ENCODE assay signal across 33 cellular contexts in the genomic region with DNA sequence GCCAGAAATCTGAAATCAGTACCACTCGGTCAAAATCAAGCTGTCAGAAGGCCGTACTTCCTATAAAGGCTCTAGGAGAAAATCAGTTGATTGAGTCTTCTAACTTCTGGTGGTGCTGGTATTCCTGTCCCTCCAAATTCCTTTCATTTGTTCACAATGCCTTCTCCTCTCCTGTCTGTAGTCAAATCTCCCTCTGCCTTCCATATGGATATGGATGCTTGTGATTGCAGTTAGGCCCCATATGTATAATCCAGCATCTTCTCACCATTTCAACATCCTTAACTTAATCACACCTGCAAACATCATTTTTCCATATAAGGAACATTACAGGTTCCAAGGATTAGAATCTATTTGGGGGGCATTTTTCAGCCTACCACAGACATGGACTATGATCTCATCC.
"Had no signal": no experiment of that assay in that cellular context is flagged by ENCODE, and none has a peak within 500 bp of the region (broad histone marks: within the 10 kb centered on the region; RNA-seq: fewer than 3 reads in every experiment).

No MANE protein-coding gene starts in this region.

- ATAC-seq: activated CD4-positive, alpha-beta T cell treated with anti-CD3 and anti-CD28 coated beads for 36 hours; activated CD8-positive, alpha-beta memory T cell treated with anti-CD3 and anti-CD28 coated beads, Interleukin-2, amount 10 ng/mL, durations not matched to agents 7 days and 5 days; activated CD8-positive, alpha-beta T cell treated with anti-CD3 and anti-CD28 coated beads, Interleukin-2, amount 10 ng/mL, durations not matched to agents 7 days and 5 days; activated naive CD4-positive, alpha-beta T cell treated with anti-CD3 and anti-CD28 coated beads, Interleukin-2, amount 50 U/mL, for 72 hours; gastroesophageal sphincter; heart right ventricle; T-helper 17 cell had no signal

- H3K4me3 ChIP-seq: ascending aorta, breast epithelium, cardiac muscle cell, colonic mucosa, esophagus squamous epithelium, gastroesophageal sphincter, heart right ventricle had no signal

- H3K27me3 Mint-ChIP-seq: activated CD4-positive, alpha-beta memory T cell treated with anti-CD3 and anti-CD28 coated beads for 36 hours; activated CD4-positive, alpha-beta T cell treated with anti-CD3 and anti-CD28 coated beads for 36 hours; activated CD4-positive, alpha-beta T cell treated with anti-CD3 and anti-CD28 coated beads, Interleukin-2, amount 10 ng/mL, durations not matched to agents 24 days and 14 days; activated CD8-positive, alpha-beta memory T cell treated with anti-CD3 and anti-CD28 coated beads, Interleukin-2, amount 10 ng/mL, durations not matched to agents 7 days and 5 days; activated naive CD8-positive, alpha-beta T cell treated with anti-CD3 and anti-CD28 coated beads, Interleukin-2, amount 10 ng/mL, durations not matched to agents 7 days and 5 days; brain; T-helper 17 cell had no signal

- H3K4me1 ChIP-seq: ascending aorta, breast epithelium, colonic mucosa, esophagus squamous epithelium, gastroesophageal sphincter, heart right ventricle had no signal

- H3K36me3 ChIP-seq: breast epithelium, colonic mucosa, WERI-Rb-1 had no signal

- H3K27ac Mint-ChIP-seq: activated CD4-positive, alpha-beta memory T cell treated with anti-CD3 and anti-CD28 coated beads for 36 hours; activated CD4-positive, alpha-beta T cell treated with anti-CD3 and anti-CD28 coated beads for 36 hours; activated CD4-positive, alpha-beta T cell treated with anti-CD3 and anti-CD28 coated beads, Interleukin-2, amount 10 ng/mL, durations not matched to agents 24 days and 14 days; activated CD8-positive, alpha-beta memory T cell treated with anti-CD3 and anti-CD28 coated beads, Interleukin-2, amount 10 ng/mL, durations not matched to agents 7 days and 5 days; activated CD8-positive, alpha-beta T cell treated with anti-CD3 and anti-CD28 coated beads, Interleukin-2, amount 10 ng/mL, durations not matched to agents 7 days and 5 days; activated naive CD4-positive, alpha-beta T cell treated with anti-CD3 and anti-CD28 coated beads for 36 hours; activated naive CD4-positive, alpha-beta T cell treated with anti-CD3 and anti-CD28 coated beads, Interleukin-2, amount 50 U/mL, for 72 hours; activated naive CD8-positive, alpha-beta T cell treated with anti-CD3 and anti-CD28 coated beads, Interleukin-2, amount 10 ng/mL, durations not matched to agents 7 days and 5 days; activated T-helper 1 cell treated with anti-CD3 and anti-CD28 coated beads, Interleukin-12 subunit alpha, Interleukin-12 subunit beta, Interleukin-2, Interleukin-4 antibody, amounts not matched to agents 30 ng/mL and 10 ng/mL and 1 ng/mL, durations not matched to agents 14 hours and 24 hours and 36 hours; activated T-helper 2 cell treated with anti-CD3 and anti-CD28 coated beads, Interferon-gamma antibody, Interleukin-2, Interleukin-4, amounts not matched to agents 10 μg/mL and 5 μg/mL and 100 μg/mL, durations not matched to agents 14 hours and 24 hours and 36 hours; brain; T-helper 17 cell; T-helper 2 cell treated with Interferon-gamma antibody and Interleukin-4, amounts not matched to agents 5 μg/mL and 100 μg/mL, for 36 hours had no signal

- H3K27me3 ChIP-seq: ascending aorta, breast epithelium, cardiac muscle cell, colonic mucosa, esophagus squamous epithelium, gastroesophageal sphincter, heart right ventricle had no signal

- H3K9me3 ChIP-seq: ascending aorta, breast epithelium, colonic mucosa, esophagus squamous epithelium, gastroesophageal sphincter, heart right ventricle had no signal

- DNase-seq: activated CD4-positive, alpha-beta memory T cell treated with anti-CD3 and anti-CD28 coated beads for 36 hours; activated CD4-positive, alpha-beta T cell treated with anti-CD3 and anti-CD28 coated beads for 36 hours; activated CD4-positive, alpha-beta T cell treated with anti-CD3 and anti-CD28 coated beads, Interleukin-2, amount 10 ng/mL, durations not matched to agents 24 days and 14 days; activated CD4-positive, CD25-positive, alpha-beta regulatory T cell; activated CD4-positive, CD25-positive, alpha-beta regulatory T cell treated with anti-CD3 and anti-CD28 coated beads, Interleukin-2, amount 50 U/mL, for 72 hours; activated CD8-positive, alpha-beta memory T cell treated with anti-CD3 and anti-CD28 coated beads, Interleukin-2, amount 10 ng/mL, durations not matched to agents 7 days and 5 days; activated CD8-positive, alpha-beta memory T cell treated with anti-CD3 and anti-CD28 coated beads, Interleukin-2, amount 50 U/mL, for 4 hours; activated CD8-positive, alpha-beta T cell treated with anti-CD3 and anti-CD28 coated beads, Interleukin-2, amount 10 ng/mL, durations not matched to agents 7 days and 5 days; activated effector memory CD4-positive, alpha-beta T cell treated with anti-CD3 and anti-CD28 coated beads, Interleukin-2, amount 50 U/mL, for 16 hours; activated naive CD4-positive, alpha-beta T cell treated with anti-CD3 and anti-CD28 coated beads for 36 hours; activated naive CD8-positive, alpha-beta T cell treated with anti-CD3 and anti-CD28 coated beads, Interleukin-2, amount 10 ng/mL, durations not matched to agents 7 days and 5 days; activated T-cell treated with anti-CD3 and anti-CD28 coated beads, Interleukin-2, amount 50 U/mL, for 1 hour; activated T-cell treated with anti-CD3 and anti-CD28 coated beads, Interleukin-2, amount 50 U/mL, for 48 hours; central memory CD4-positive, alpha-beta T cell; cerebellar nuclear complex; colonic mucosa; effector CD8-positive, alpha-beta T cell; esophagus squamous epithelium; foreskin melanocyte; heart right ventricle; T-helper 17 cell; T1000; WERI-Rb-1 had no signal

- H3K9me3 Mint-ChIP-seq: activated CD4-positive, alpha-beta memory T cell treated with anti-CD3 and anti-CD28 coated beads for 36 hours; activated CD4-positive, alpha-beta T cell treated with anti-CD3 and anti-CD28 coated beads, Interleukin-2, amount 10 ng/mL, durations not matched to agents 24 days and 14 days; activated naive CD4-positive, alpha-beta T cell treated with anti-CD3 and anti-CD28 coated beads for 36 hours; activated naive CD4-positive, alpha-beta T cell treated with anti-CD3 and anti-CD28 coated beads, Interleukin-2, amount 50 U/mL, for 72 hours; activated naive CD8-positive, alpha-beta T cell treated with anti-CD3 and anti-CD28 coated beads, Interleukin-2, amount 10 ng/mL, durations not matched to agents 7 days and 5 days; activated T-helper 1 cell treated with anti-CD3 and anti-CD28 coated beads, Interleukin-12 subunit alpha, Interleukin-12 subunit beta, Interleukin-2, Interleukin-4 antibody, amounts not matched to agents 30 ng/mL and 10 ng/mL and 1 ng/mL, durations not matched to agents 14 hours and 24 hours and 36 hours; activated T-helper 2 cell treated with anti-CD3 and anti-CD28 coated beads, Interferon-gamma antibody, Interleukin-2, Interleukin-4, amounts not matched to agents 10 μg/mL and 5 μg/mL and 100 μg/mL, durations not matched to agents 14 hours and 24 hours and 36 hours; brain; T-helper 2 cell treated with Interferon-gamma antibody and Interleukin-4, amounts not matched to agents 5 μg/mL and 100 μg/mL, for 36 hours had no signal

- H3K4me1 Mint-ChIP-seq: activated CD4-positive, alpha-beta T cell treated with anti-CD3 and anti-CD28 coated beads for 36 hours; activated CD4-positive, alpha-beta T cell treated with anti-CD3 and anti-CD28 coated beads, Interleukin-2, amount 10 ng/mL, durations not matched to agents 24 days and 14 days; activated CD8-positive, alpha-beta memory T cell treated with anti-CD3 and anti-CD28 coated beads, Interleukin-2, amount 10 ng/mL, durations not matched to agents 7 days and 5 days had no signal

- H3K4me3 Mint-ChIP-seq: activated CD4-positive, alpha-beta memory T cell treated with anti-CD3 and anti-CD28 coated beads for 36 hours; activated CD4-positive, alpha-beta T cell treated with anti-CD3 and anti-CD28 coated beads for 36 hours; activated CD4-positive, alpha-beta T cell treated with anti-CD3 and anti-CD28 coated beads, Interleukin-2, amount 10 ng/mL, durations not matched to agents 24 days and 14 days; activated CD8-positive, alpha-beta memory T cell treated with anti-CD3 and anti-CD28 coated beads, Interleukin-2, amount 10 ng/mL, durations not matched to agents 7 days and 5 days; activated CD8-positive, alpha-beta T cell treated with anti-CD3 and anti-CD28 coated beads, Interleukin-2, amount 10 ng/mL, durations not matched to agents 7 days and 5 days; activated naive CD4-positive, alpha-beta T cell treated with anti-CD3 and anti-CD28 coated beads for 36 hours; activated naive CD8-positive, alpha-beta T cell treated with anti-CD3 and anti-CD28 coated beads, Interleukin-2, amount 10 ng/mL, durations not matched to agents 7 days and 5 days; activated T-helper 1 cell treated with anti-CD3 and anti-CD28 coated beads, Interleukin-12 subunit alpha, Interleukin-12 subunit beta, Interleukin-2, Interleukin-4 antibody, amounts not matched to agents 30 ng/mL and 10 ng/mL and 1 ng/mL, durations not matched to agents 14 hours and 24 hours and 36 hours; brain; T-helper 17 cell; T-helper 2 cell treated with Interferon-gamma antibody and Interleukin-4, amounts not matched to agents 5 μg/mL and 100 μg/mL, for 36 hours had no signal

- H3K36me3 Mint-ChIP-seq: activated CD4-positive, alpha-beta memory T cell treated with anti-CD3 and anti-CD28 coated beads for 36 hours; activated CD8-positive, alpha-beta memory T cell treated with anti-CD3 and anti-CD28 coated beads, Interleukin-2, amount 10 ng/mL, durations not matched to agents 7 days and 5 days; activated naive CD4-positive, alpha-beta T cell treated with anti-CD3 and anti-CD28 coated beads, Interleukin-2, amount 50 U/mL, for 72 hours; activated naive CD8-positive, alpha-beta T cell treated with anti-CD3 and anti-CD28 coated beads, Interleukin-2, amount 10 ng/mL, durations not matched to agents 7 days and 5 days had no signal

- H3K27ac ChIP-seq: ascending aorta, breast epithelium, cardiac muscle cell, colonic mucosa, epithelial cell of prostate, esophagus squamous epithelium, gastroesophageal sphincter, heart right ventricle, WERI-Rb-1 had no signal
